21 cellular contexts compared by ENCODE assay signal in the genomic region with DNA sequence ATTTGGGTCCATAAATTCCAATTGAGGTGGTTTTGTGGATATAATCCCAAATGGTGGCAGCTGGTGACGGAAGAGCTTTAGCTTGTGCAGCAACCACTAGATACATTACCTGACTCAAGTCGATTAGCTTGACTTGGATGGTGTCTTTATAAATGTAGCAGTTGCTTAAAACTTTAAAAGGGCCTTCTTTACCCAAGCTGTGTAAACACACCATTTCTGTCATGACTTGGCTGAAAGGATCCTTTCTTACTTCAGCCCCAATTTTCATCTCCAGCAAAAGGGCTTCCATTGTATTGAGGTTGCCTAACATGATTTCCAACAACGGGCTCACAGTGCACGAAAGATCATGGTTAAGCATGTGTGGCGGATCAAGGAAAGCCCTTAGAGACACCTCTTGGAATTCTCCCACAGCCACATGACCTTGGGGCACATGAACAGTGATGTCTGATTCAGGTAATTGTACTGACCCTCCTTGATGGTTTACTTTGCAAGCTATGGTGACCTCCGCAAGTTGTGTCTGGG. TPM values are rescaled to one million over a fixed set of nuclear protein-coding genes. Genes with fewer than 3 reads are reported as not detected.
"Had no signal": no experiment of that assay in that cellular context is flagged by ENCODE, and none has a peak within 500 bp of the region (broad histone marks: within the 10 kb centered on the region; RNA-seq: fewer than 3 reads in every experiment).

No MANE protein-coding gene starts in this region.

- H3K27me3 Mint-ChIP-seq: effector memory CD8-positive, alpha-beta T cell; naive thymus-derived CD8-positive, alpha-beta T cell; type B pancreatic cell had no signal

- H3K27me3 ChIP-seq: esophagus squamous epithelium, left lung, neutrophil, pancreas, right lobe of liver, testis, tibial artery had no signal

- H3K36me3 ChIP-seq: left lung, neutrophil, right lobe of liver, tibial artery had no signal

- ATAC-seq: effector memory CD8-positive, alpha-beta T cell; naive thymus-derived CD8-positive, alpha-beta T cell; stimulated activated effector memory CD8-positive, alpha-beta T cell treated with anti-CD3 and anti-CD28 coated beads, Interleukin-12 subunit alpha, Interleukin-12 subunit beta, amount 100 ng/mL, for 72 hours; stimulated activated naive CD8-positive, alpha-beta T cell treated with anti-CD3 and anti-CD28 coated beads, Interleukin-15, Interleukin-2, amounts not matched to agents 100 U/mL and 50 U/mL, for 24 hours had no signal

- H3K4me3 ChIP-seq: esophagus squamous epithelium, left lung, pancreas, right lobe of liver, smooth muscle cell, testis, tibial artery had no signal

- H3K4me2 ChIP-seq: smooth muscle cell had no signal

- H3K27ac Mint-ChIP-seq: effector memory CD8-positive, alpha-beta T cell; naive thymus-derived CD8-positive, alpha-beta T cell; stimulated activated effector memory CD8-positive, alpha-beta T cell treated with anti-CD3 and anti-CD28 coated beads, Interleukin-12 subunit alpha, Interleukin-12 subunit beta, amount 100 ng/mL, for 72 hours had no signal

- H3K4me3 Mint-ChIP-seq: effector memory CD8-positive, alpha-beta T cell; naive thymus-derived CD8-positive, alpha-beta T cell; stimulated activated effector memory CD8-positive, alpha-beta T cell treated with anti-CD3 and anti-CD28 coated beads, Interleukin-12 subunit alpha, Interleukin-12 subunit beta, amount 100 ng/mL, for 72 hours; type B pancreatic cell had no signal

- H3K27ac ChIP-seq: esophagus squamous epithelium, left lung, neutrophil, pancreas, right lobe of liver, testis, tibial artery had no signal

- DNase-seq: cerebellar nuclear complex; cortex of kidney; effector memory CD8-positive, alpha-beta T cell; esophagus squamous epithelium; kidney; left cardiac atrium; naive thymus-derived CD8-positive, alpha-beta T cell; pancreas; right lobe of liver; stimulated activated CD4-positive, alpha-beta T cell treated with anti-CD3 and anti-CD28 coated beads, Interleukin-12 subunit alpha, Interleukin-12 subunit beta, amount 100 ng/mL, for 4 hours; stimulated activated CD4-positive, alpha-beta T cell treated with anti-CD3 and anti-CD28 coated beads, Interleukin-1b, Interleukin-23, amount 100 ng/mL, for 48 hours; stimulated activated CD4-positive, alpha-beta T cell treated with anti-CD3 and anti-CD28 coated beads, Interleukin-4, amount 100 ng/mL, for 1 hour; stimulated activated naive CD8-positive, alpha-beta T cell treated with anti-CD3 and anti-CD28 coated beads, Interleukin-15, Interleukin-2, amounts not matched to agents 100 U/mL and 50 U/mL, for 24 hours; testis; tibial artery had no signal

- H3K4me1 Mint-ChIP-seq: stimulated activated effector memory CD8-positive, alpha-beta T cell treated with anti-CD3 and anti-CD28 coated beads, Interleukin-12 subunit alpha, Interleukin-12 subunit beta, amount 100 ng/mL, for 72 hours had no signal

- H3K36me3 Mint-ChIP-seq: naive thymus-derived CD8-positive, alpha-beta T cell; stimulated activated effector memory CD8-positive, alpha-beta T cell treated with anti-CD3 and anti-CD28 coated beads, Interleukin-12 subunit alpha, Interleukin-12 subunit beta, amount 100 ng/mL, for 72 hours had no signal

- H3K4me1 ChIP-seq: esophagus squamous epithelium, pancreas, right lobe of liver, testis, tibial artery had no signal

- H3K9me3 Mint-ChIP-seq: effector memory CD8-positive, alpha-beta T cell; stimulated activated effector memory CD8-positive, alpha-beta T cell treated with anti-CD3 and anti-CD28 coated beads, Interleukin-12 subunit alpha, Interleukin-12 subunit beta, amount 100 ng/mL, for 72 hours; type B pancreatic cell had no signal

RNA-seq across cellular contexts. Expression of a gene that starts 57.9 kb away (rescaled TPM):
- total RNA-seq: dermis microvascular lymphatic vessel endothelial cell had no signal
- polyA plus RNA-seq: naive thymus-derived CD8-positive, alpha-beta T cell; smooth muscle cell had no signal
